1 cellular context compared by ENCODE assay signal in genomic region chr17:18960803-18961511, GRCh38.
TF ChIP-seq lines count a peak whose summit lies in the region.

No MANE protein-coding gene starts in this region.

TF ChIP-seq in K562, 482 proteins besides CTCF, POLR2A, EP300 and RAD21 (continued from another document):
- TF ChIP-seq ZNF518B (CRISPR knock-in tag; IDR thresholded peaks at IDR 0.05): no peak
- no peak for TF ChIP-seq ZBTB11 (CRISPR knock-in tag; IDR thresholded peaks at IDR 0.05)
- TF ChIP-seq RB1 (IDR thresholded peaks at IDR 0.05; ENCODE audit: low read depth): peak; percentile 57
- peak; percentile 66; the same call in 1 of the 2 replicates for TF ChIP-seq ARID2 (IDR thresholded peaks at IDR 0.05)
- TF ChIP-seq MYC (IDR thresholded peaks at IDR 0.05; ENCODE audit: low read depth, low read length): peak; percentile 42; the same call in 1 of the 2 replicates
- no peak for TF ChIP-seq MYC (CRISPR knock-in tag; IDR thresholded peaks at IDR 0.05; ENCODE audit: borderline replicate concordance, low read depth)
- TF ChIP-seq CC2D1A (IDR thresholded peaks at IDR 0.05): peak; percentile 56; the same call in 1 of the 2 replicates
- TF ChIP-seq SNAPC5 (CRISPR knock-in tag; IDR thresholded peaks at IDR 0.05): no peak
- no peak for TF ChIP-seq RREB1 (CRISPR knock-in tag; IDR thresholded peaks at IDR 0.05)
- TF ChIP-seq USF1 (CRISPR knock-in tag; IDR thresholded peaks at IDR 0.05): peak; percentile 85
- TF ChIP-seq STAG1 (CRISPR knock-in tag; IDR thresholded peaks at IDR 0.05; ENCODE audit: borderline replicate concordance): peak; percentile 61; the same call in 1 of the 2 replicates
- peak; percentile 60 for TF ChIP-seq CTCFL (IDR thresholded peaks at IDR 0.05; ENCODE audit: borderline replicate concordance, insufficient read depth, low read depth, low read length, poor library complexity, severe bottlenecking)
- TF ChIP-seq DEAF1 (CRISPR knock-in tag; IDR thresholded peaks at IDR 0.05): peak; percentile 66
- peak; percentile 88 for TF ChIP-seq SMC3 (conservative IDR thresholded peaks at IDR 0.05; ENCODE audit: insufficient read depth, low read depth, low read length)
- TF ChIP-seq CREB3L1 (IDR thresholded peaks at IDR 0.05; ENCODE audit: borderline replicate concordance, low read depth): peak; percentile 22; the same call in 1 of the 2 replicates
- no peak for TF ChIP-seq ZBED1 (IDR thresholded peaks at IDR 0.05)
- TF ChIP-seq CREM (IDR thresholded peaks at IDR 0.05; ENCODE audit: low read depth): peak; percentile 16; the same call in 1 of the 2 replicates
- TF ChIP-seq BDP1 (IDR thresholded peaks at IDR 0.05; ENCODE audit: insufficient read depth, insufficient read length): no peak
- TF ChIP-seq TCF7L2 (IDR thresholded peaks at IDR 0.05; ENCODE audit: low read depth, low read length): no peak
- peak; percentile 78 for TF ChIP-seq MAX (CRISPR knock-in tag; IDR thresholded peaks at IDR 0.05)
